ENCODE assay signal across 38 cellular contexts in the genomic region with DNA sequence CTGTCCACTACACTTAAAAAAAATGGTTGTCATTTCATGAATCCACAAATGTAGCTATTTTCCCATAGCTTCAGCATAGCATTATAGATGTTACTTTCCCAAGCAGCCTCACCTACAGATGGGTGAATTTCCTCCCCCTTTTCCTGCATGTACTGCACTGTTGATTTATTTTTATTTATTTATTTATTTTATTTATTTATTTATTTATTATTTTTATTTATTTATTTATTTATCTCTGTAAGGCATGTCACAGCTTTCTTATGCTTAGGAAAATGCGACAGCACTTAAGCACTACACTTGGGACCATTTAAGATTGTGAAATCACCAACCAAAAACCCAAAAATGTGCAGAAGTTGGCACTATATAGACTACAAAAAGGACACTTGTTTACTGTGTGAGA. TPM values are rescaled to one million over a fixed set of nuclear protein-coding genes. Genes with fewer than 3 reads are reported as not detected.
"Had no signal": no experiment of that assay in that cellular context is flagged by ENCODE, and none has a peak within 500 bp of the region (broad histone marks: within the 10 kb centered on the region; RNA-seq: fewer than 3 reads in every experiment).

No MANE protein-coding gene starts in this region.

- FAIRE-seq: astrocyte had no signal

- H3K27ac ChIP-seq: adrenal gland, body of pancreas, brain microvascular endothelial cell, breast epithelium, WERI-Rb-1 had no signal

- H3K36me3 Mint-ChIP-seq: activated CD4-positive, alpha-beta memory T cell treated with anti-CD3 and anti-CD28 coated beads for 36 hours; activated naive CD4-positive, alpha-beta T cell treated with anti-CD3 and anti-CD28 coated beads, Interleukin-2, amount 50 U/mL, for 72 hours; activated naive CD8-positive, alpha-beta T cell treated with anti-CD3 and anti-CD28 coated beads for 36 hours had no signal

- DNase-seq: activated B cell treated with CpG ODN at 0.5 μM for 24 hours; activated CD4-positive, alpha-beta memory T cell treated with anti-CD3 and anti-CD28 coated beads for 36 hours; activated CD4-positive, alpha-beta T cell treated with anti-CD3 and anti-CD28 coated beads for 4 hours; activated CD4-positive, alpha-beta T cell treated with anti-CD3 and anti-CD28 coated beads, Interleukin-2, amount 10 ng/mL, durations not matched to agents 24 days and 14 days; activated CD4-positive, alpha-beta T cell treated with anti-CD3 and anti-CD28 coated beads, Interleukin-2, amount 50 U/mL, for 1 hour; activated CD4-positive, alpha-beta T cell treated with anti-CD3 and anti-CD28 coated beads, Interleukin-2, amount 50 U/mL, for 4 hours; activated CD4-positive, CD25-positive, alpha-beta regulatory T cell treated with anti-CD3 and anti-CD28 coated beads, Interleukin-2, amount 50 U/mL, for 72 hours; activated CD8-positive, alpha-beta memory T cell treated with anti-CD3 and anti-CD28 coated beads, Interleukin-2, amount 50 U/mL, for 4 hours; activated CD8-positive, alpha-beta T cell treated with anti-CD3 and anti-CD28 coated beads for 36 hours; activated effector memory CD4-positive, alpha-beta T cell treated with anti-CD3 and anti-CD28 coated beads, Interleukin-2, amount 50 U/mL, for 16 hours; activated gamma-delta T cell treated with Interleukin-2 at 50 U/mL for 16 hours; activated naive CD4-positive, alpha-beta T cell; activated naive CD4-positive, alpha-beta T cell treated with anti-CD3 and anti-CD28 coated beads for 36 hours; activated naive CD4-positive, alpha-beta T cell treated with anti-CD3 and anti-CD28 coated beads, Interleukin-2, amount 50 U/mL, for 16 hours; activated naive CD8-positive, alpha-beta T cell treated with anti-CD3 and anti-CD28 coated beads for 36 hours; activated T-cell treated with anti-CD3 and anti-CD28 coated beads for 4 hours; activated T-cell treated with anti-CD3 and anti-CD28 coated beads, Interleukin-2, amount 50 U/mL, for 1 hour; activated T-cell treated with anti-CD3 and anti-CD28 coated beads, Interleukin-2, amount 50 U/mL, for 4 hours; activated T-cell treated with anti-CD3 and anti-CD28 coated beads, Interleukin-2, amount 50 U/mL, for 72 hours; adrenal gland; amniotic stem cell; aorta; body of pancreas; brain microvascular endothelial cell; central memory CD4-positive, alpha-beta T cell; T-helper 1 cell; T-helper 2 cell; T-helper 9 cell; WERI-Rb-1 had no signal

- H3K4me1 Mint-ChIP-seq: activated CD4-positive, alpha-beta T cell treated with anti-CD3 and anti-CD28 coated beads, Interleukin-2, amount 10 ng/mL, durations not matched to agents 24 days and 14 days; activated naive CD8-positive, alpha-beta T cell treated with anti-CD3 and anti-CD28 coated beads for 36 hours; activated T-helper 17 cell treated with anti-CD3 and anti-CD28 coated beads, Interleukin-2, amount 50 U/mL, for 72 hours had no signal

- H3K4me1 ChIP-seq: adrenal gland, body of pancreas, breast epithelium had no signal

- H3K27me3 ChIP-seq: adrenal gland, body of pancreas, brain microvascular endothelial cell, breast epithelium had no signal

- ATAC-seq: activated CD8-positive, alpha-beta T cell treated with anti-CD3 and anti-CD28 coated beads for 36 hours; activated naive CD4-positive, alpha-beta T cell treated with anti-CD3 and anti-CD28 coated beads, Interleukin-2, amount 50 U/mL, for 72 hours; activated T-cell treated with anti-CD3 and anti-CD28 coated beads, Interleukin-2, amount 50 U/mL, for 4 hours; activated T-cell treated with anti-CD3 and anti-CD28 coated beads, Interleukin-2, amount 50 U/mL, for 72 hours; activated T-helper 17 cell treated with anti-CD3 and anti-CD28 coated beads, Interleukin-2, amount 50 U/mL, for 72 hours; body of pancreas had no signal

- H3K9me3 Mint-ChIP-seq: activated B cell treated with CpG ODN at 0.5 μM for 24 hours; activated CD4-positive, alpha-beta memory T cell treated with anti-CD3 and anti-CD28 coated beads for 36 hours; activated CD4-positive, alpha-beta T cell treated with anti-CD3 and anti-CD28 coated beads, Interleukin-2, amount 10 ng/mL, durations not matched to agents 24 days and 14 days; activated CD8-positive, alpha-beta T cell treated with anti-CD3 and anti-CD28 coated beads for 36 hours; activated naive CD4-positive, alpha-beta T cell treated with anti-CD3 and anti-CD28 coated beads for 36 hours; activated naive CD4-positive, alpha-beta T cell treated with anti-CD3 and anti-CD28 coated beads, Interleukin-2, amount 50 U/mL, for 72 hours; activated naive CD8-positive, alpha-beta T cell treated with anti-CD3 and anti-CD28 coated beads for 36 hours; activated T-cell treated with anti-CD3 and anti-CD28 coated beads, Interleukin-2, amount 50 U/mL, for 4 hours; activated T-cell treated with anti-CD3 and anti-CD28 coated beads, Interleukin-2, amount 50 U/mL, for 72 hours; activated T-helper 1 cell treated with anti-CD3 and anti-CD28 coated beads, Interleukin-12 subunit alpha, Interleukin-12 subunit beta, Interleukin-2, Interleukin-4 antibody, amounts not matched to agents 30 ng/mL and 10 ng/mL and 1 ng/mL, durations not matched to agents 14 hours and 24 hours and 36 hours; activated T-helper 17 cell treated with anti-CD3 and anti-CD28 coated beads, Interleukin-2, amount 50 U/mL, for 72 hours; T-helper 1 cell treated with Interleukin-12 subunit alpha and Interleukin-12 subunit beta and Interleukin-4 antibody, amounts not matched to agents 30 μg/mL and 1 μg/mL, for 36 hours; T-helper 2 cell treated with Interferon-gamma antibody and Interleukin-4, amounts not matched to agents 5 μg/mL and 100 μg/mL, for 36 hours had no signal

- H3K27ac Mint-ChIP-seq: activated B cell treated with CpG ODN at 0.5 μM for 24 hours; activated CD4-positive, alpha-beta memory T cell treated with anti-CD3 and anti-CD28 coated beads for 36 hours; activated CD4-positive, alpha-beta T cell treated with anti-CD3 and anti-CD28 coated beads, Interleukin-2, amount 10 ng/mL, durations not matched to agents 24 days and 14 days; activated CD8-positive, alpha-beta T cell treated with anti-CD3 and anti-CD28 coated beads for 36 hours; activated naive CD4-positive, alpha-beta T cell treated with anti-CD3 and anti-CD28 coated beads for 36 hours; activated naive CD4-positive, alpha-beta T cell treated with anti-CD3 and anti-CD28 coated beads, Interleukin-2, amount 50 U/mL, for 72 hours; activated naive CD8-positive, alpha-beta T cell treated with anti-CD3 and anti-CD28 coated beads for 36 hours; activated T-cell treated with anti-CD3 and anti-CD28 coated beads, Interleukin-2, amount 50 U/mL, for 72 hours; activated T-helper 1 cell treated with anti-CD3 and anti-CD28 coated beads, Interleukin-12 subunit alpha, Interleukin-12 subunit beta, Interleukin-2, Interleukin-4 antibody, amounts not matched to agents 30 ng/mL and 10 ng/mL and 1 ng/mL, durations not matched to agents 14 hours and 24 hours and 36 hours; activated T-helper 17 cell treated with anti-CD3 and anti-CD28 coated beads, Interleukin-2, amount 50 U/mL, for 72 hours; T-helper 1 cell treated with Interleukin-12 subunit alpha and Interleukin-12 subunit beta and Interleukin-4 antibody, amounts not matched to agents 30 μg/mL and 1 μg/mL, for 36 hours; T-helper 2 cell treated with Interferon-gamma antibody and Interleukin-4, amounts not matched to agents 5 μg/mL and 100 μg/mL, for 36 hours had no signal

- H3K27me3 Mint-ChIP-seq: activated B cell treated with CpG ODN at 0.5 μM for 24 hours had no signal

- H3K4me3 Mint-ChIP-seq: activated B cell treated with CpG ODN at 0.5 μM for 24 hours; activated CD4-positive, alpha-beta memory T cell treated with anti-CD3 and anti-CD28 coated beads for 36 hours; activated CD4-positive, alpha-beta T cell treated with anti-CD3 and anti-CD28 coated beads, Interleukin-2, amount 10 ng/mL, durations not matched to agents 24 days and 14 days; activated CD8-positive, alpha-beta T cell treated with anti-CD3 and anti-CD28 coated beads for 36 hours; activated naive CD4-positive, alpha-beta T cell treated with anti-CD3 and anti-CD28 coated beads for 36 hours; activated naive CD8-positive, alpha-beta T cell treated with anti-CD3 and anti-CD28 coated beads for 36 hours; activated T-cell treated with anti-CD3 and anti-CD28 coated beads, Interleukin-2, amount 50 U/mL, for 4 hours; activated T-cell treated with anti-CD3 and anti-CD28 coated beads, Interleukin-2, amount 50 U/mL, for 72 hours; activated T-helper 1 cell treated with anti-CD3 and anti-CD28 coated beads, Interleukin-12 subunit alpha, Interleukin-12 subunit beta, Interleukin-2, Interleukin-4 antibody, amounts not matched to agents 30 ng/mL and 10 ng/mL and 1 ng/mL, durations not matched to agents 14 hours and 24 hours and 36 hours; activated T-helper 17 cell treated with anti-CD3 and anti-CD28 coated beads, Interleukin-2, amount 50 U/mL, for 72 hours; T-helper 1 cell treated with Interleukin-12 subunit alpha and Interleukin-12 subunit beta and Interleukin-4 antibody, amounts not matched to agents 30 μg/mL and 1 μg/mL, for 36 hours; T-helper 2 cell treated with Interferon-gamma antibody and Interleukin-4, amounts not matched to agents 5 μg/mL and 100 μg/mL, for 36 hours had no signal

- H3K4me3 ChIP-seq: adrenal gland, body of pancreas, breast epithelium had no signal

- H3K9me3 ChIP-seq: adrenal gland, body of pancreas, breast epithelium had no signal

RNA-seq across cellular contexts. Expression of gene CD1A, which starts 4.9 kb away (rescaled TPM):
- total RNA-seq: activated CD4-positive, alpha-beta memory T cell treated with anti-CD3 and anti-CD28 coated beads for 36 hours; activated naive CD4-positive, alpha-beta T cell treated with anti-CD3 and anti-CD28 coated beads for 36 hours; activated T-cell treated with anti-CD3 and anti-CD28 coated beads, Interleukin-2, amount 50 U/mL, for 4 hours; activated T-cell treated with anti-CD3 and anti-CD28 coated beads, Interleukin-2, amount 50 U/mL, for 72 hours; activated T-helper 1 cell treated with anti-CD3 and anti-CD28 coated beads, Interleukin-12 subunit alpha, Interleukin-12 subunit beta, Interleukin-2, Interleukin-4 antibody, amounts not matched to agents 30 ng/mL and 10 ng/mL and 1 ng/mL, durations not matched to agents 14 hours and 24 hours and 36 hours; activated T-helper 17 cell treated with anti-CD3 and anti-CD28 coated beads, Interleukin-2, amount 50 U/mL, for 72 hours; aorta; astrocyte; body of pancreas; breast epithelium; cardiac septum; cerebellum had no signal
- polyA plus RNA-seq: adrenal gland had no signal

RNA-seq across cellular contexts. Expression of gene CD1C, which starts 30.6 kb away (rescaled TPM):
- total RNA-seq: activated CD4-positive, alpha-beta memory T cell treated with anti-CD3 and anti-CD28 coated beads for 36 hours; activated T-helper 17 cell treated with anti-CD3 and anti-CD28 coated beads, Interleukin-2, amount 50 U/mL, for 72 hours; adrenal gland; astrocyte; cerebellum had no signal
